10 cellular contexts compared by ENCODE assay signal in the genomic region with DNA sequence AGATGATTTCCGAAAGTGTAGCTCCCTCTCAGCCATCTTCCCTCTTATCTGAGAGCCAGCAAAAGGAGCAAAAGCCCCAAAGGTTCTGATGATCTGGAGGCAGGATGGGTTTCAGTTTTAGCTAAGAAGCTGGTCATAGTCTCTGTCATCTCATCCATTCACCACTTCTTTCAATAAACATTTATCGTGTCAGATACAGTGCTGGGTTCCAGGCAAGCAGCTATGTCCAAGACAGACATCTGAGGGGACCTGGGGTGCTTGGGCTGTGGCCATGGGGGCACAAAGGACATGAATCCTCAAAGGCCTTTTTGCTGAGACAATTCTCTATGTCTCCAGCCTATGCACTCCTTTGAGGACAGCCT. TPM values are rescaled to one million over a fixed set of nuclear protein-coding genes. Genes with fewer than 3 reads are reported as not detected.
A peak's percentile ranks its signal among the peaks of the same experiment; 100 is the strongest.
DNase-seq lines count a peak whose midpoint lies in the region; ATAC-seq, FAIRE-seq and TF ChIP-seq lines count a peak whose summit lies in the region.
"Had no signal": no experiment of that assay in that cellular context is flagged by ENCODE, and none has a peak within 500 bp of the region (broad histone marks: within the 10 kb centered on the region; RNA-seq: fewer than 3 reads in every experiment).

No MANE protein-coding gene starts in this region.

- no peak overlapping the region for H3K9ac ChIP-seq in endothelial cell of umbilical vein (replicated peaks; ENCODE audit: extremely low read depth, insufficient read depth, low read length)

- no peak for TF ChIP-seq POLR2A in endothelial cell of umbilical vein (IDR thresholded peaks at IDR 0.05; ENCODE audit: low read depth, low read length)

- H3K9me3 Mint-ChIP-seq in activated naive CD4-positive, alpha-beta T cell treated with anti-CD3 and anti-CD28 coated beads, Interleukin-2, amount 50 U/mL, for 24 hours, result no peaks in the 10 kb centered on the region
- H3K9me3 Mint-ChIP-seq in activated naive CD4-positive, alpha-beta T cell treated with anti-CD3 and anti-CD28 coated beads, Interleukin-2, amount 50 U/mL, for 72 hours, result no peaks in the 10 kb centered on the region
- no peaks in the 10 kb centered on the region for H3K9me3 Mint-ChIP-seq in stimulated activated memory B cell treated with anti-CD40 and anti-IgM and Interleukin-4, amounts not matched to agents 10 μg/mL and 1 μg/mL and 100 μg/mL, for 72 hours

- DNase-seq in activated naive CD4-positive, alpha-beta T cell treated with anti-CD3 and anti-CD28 coated beads, Interleukin-2, amount 50 U/mL, for 72 hours (ENCODE audit: low spot score in 2 of 2), result no peak
- no peak for DNase-seq in T-helper 17 cell
- no peak for DNase-seq in endothelial cell of umbilical vein (ENCODE audit: low read depth, low spot score)
- no peak for DNase-seq in HT-29 (ENCODE audit: low spot score)
- DNase-seq in posterior vena cava (ENCODE audit: low spot score), result no peak
- DNase-seq: activated CD4-positive, alpha-beta T cell treated with anti-CD3 and anti-CD28 coated beads, Interleukin-2, amount 50 U/mL, for 4 hours had no signal

- dilution Hi-C loops in endothelial cell of umbilical vein (cut with MboI; ENCODE audit: extremely low pct_ligation_motif_present, low sequenced_read_pairs), result no loop called here

- H3K4me2 ChIP-seq in endothelial cell of umbilical vein (ENCODE audit: insufficient read depth, low read length), result peak overlapping the region; percentile 78

- no peaks in the 10 kb centered on the region for H3K36me3 ChIP-seq in endothelial cell of umbilical vein (ENCODE audit: control insufficient read depth in 2 of 2, extremely low read depth in 1 of 2, insufficient read depth in 2 of 2, low read length in 2 of 2)

- peak overlapping the region; percentile 35 for H3K27ac Mint-ChIP-seq in activated naive CD4-positive, alpha-beta T cell treated with anti-CD3 and anti-CD28 coated beads, Interleukin-2, amount 50 U/mL, for 24 hours
- H3K27ac Mint-ChIP-seq in activated naive CD4-positive, alpha-beta T cell treated with anti-CD3 and anti-CD28 coated beads, Interleukin-2, amount 50 U/mL, for 72 hours, result no peak overlapping the region
- no peak overlapping the region for H3K27ac Mint-ChIP-seq in T-helper 17 cell
- no peak overlapping the region for H3K27ac Mint-ChIP-seq in stimulated activated memory B cell treated with anti-CD40 and anti-IgM and Interleukin-4, amounts not matched to agents 10 μg/mL and 1 μg/mL and 100 μg/mL, for 72 hours

- POLR2A ChIA-PET in endothelial cell of umbilical vein (lab: Charles Lee), result no interaction called here

- peak overlapping the region; percentile 91 for H3K4me3 Mint-ChIP-seq in activated naive CD4-positive, alpha-beta T cell treated with anti-CD3 and anti-CD28 coated beads, Interleukin-2, amount 50 U/mL, for 24 hours
- H3K4me3 Mint-ChIP-seq in T-helper 17 cell, result peak overlapping the region; percentile 90
- H3K4me3 Mint-ChIP-seq in stimulated activated memory B cell treated with anti-CD40 and anti-IgM and Interleukin-4, amounts not matched to agents 10 μg/mL and 1 μg/mL and 100 μg/mL, for 72 hours, result peak overlapping the region; percentile 75

- H3K27me3 ChIP-seq in endothelial cell of umbilical vein (ENCODE audit: control insufficient read depth in 2 of 2, insufficient read depth in 2 of 2, low read length in 2 of 2), result no peaks in the 10 kb centered on the region

- H3K9me3 ChIP-seq in T-helper 17 cell (ENCODE audit: control insufficient read depth, low read length, poor library complexity, severe bottlenecking) (no peaks in the 10 kb centered on the region), endothelial cell of umbilical vein (replicated peaks; ENCODE audit: control insufficient read depth, insufficient read depth, low read length) (no peaks in the 10 kb centered on the region)

- H3K4me1 ChIP-seq in endothelial cell of umbilical vein (ENCODE audit: control insufficient read depth, extremely low read depth, insufficient read depth, low read length), result peaks cover 23% of the 10 kb centered on the region

- peaks cover 24% of the 10 kb centered on the region for H3K4me1 Mint-ChIP-seq in activated naive CD4-positive, alpha-beta T cell treated with anti-CD3 and anti-CD28 coated beads, Interleukin-2, amount 50 U/mL, for 24 hours
- H3K4me1 Mint-ChIP-seq in T-helper 17 cell, result peaks cover 16% of the 10 kb centered on the region
- peaks cover 23% of the 10 kb centered on the region for H3K4me1 Mint-ChIP-seq in stimulated activated memory B cell treated with anti-CD40 and anti-IgM and Interleukin-4, amounts not matched to agents 10 μg/mL and 1 μg/mL and 100 μg/mL, for 72 hours

- peaks cover 36% of the 10 kb centered on the region for H3K27me3 Mint-ChIP-seq in activated naive CD4-positive, alpha-beta T cell treated with anti-CD3 and anti-CD28 coated beads, Interleukin-2, amount 50 U/mL, for 24 hours
- H3K27me3 Mint-ChIP-seq in T-helper 17 cell, result peaks cover 61% of the 10 kb centered on the region
- H3K27me3 Mint-ChIP-seq in stimulated activated memory B cell treated with anti-CD40 and anti-IgM and Interleukin-4, amounts not matched to agents 10 μg/mL and 1 μg/mL and 100 μg/mL, for 72 hours, result peaks cover 82% of the 10 kb centered on the region

- no peak overlapping the region for H2AFZ ChIP-seq in endothelial cell of umbilical vein (ENCODE audit: low read depth, low read length)

- H3K36me3 Mint-ChIP-seq in activated naive CD4-positive, alpha-beta T cell treated with anti-CD3 and anti-CD28 coated beads, Interleukin-2, amount 50 U/mL, for 24 hours, result no peaks in the 10 kb centered on the region
- H3K36me3 Mint-ChIP-seq in activated naive CD4-positive, alpha-beta T cell treated with anti-CD3 and anti-CD28 coated beads, Interleukin-2, amount 50 U/mL, for 72 hours, result no peaks in the 10 kb centered on the region
- H3K36me3 Mint-ChIP-seq in T-helper 17 cell (ENCODE audit: low read depth), result no peaks in the 10 kb centered on the region
- H3K36me3 Mint-ChIP-seq in stimulated activated memory B cell treated with anti-CD40 and anti-IgM and Interleukin-4, amounts not matched to agents 10 μg/mL and 1 μg/mL and 100 μg/mL, for 72 hours, result no peaks in the 10 kb centered on the region

- no TSS peak for BruUV-seq in endothelial cell of umbilical vein (replicated peaks; lab: Mats Ljungman, UMichigan)

- CTCF ChIA-PET in endothelial cell of umbilical vein (lab: Charles Lee), result interaction anchor here (1.3 to 2.6 kb wide), 6 partner anchors 16 to 166 kb away, joined by 3 to 12 read pairs (median 10); no protein-coding TSS in a partner anchor

- no peaks in the 10 kb centered on the region for H3K9me1 ChIP-seq in endothelial cell of umbilical vein (replicated peaks; ENCODE audit: control insufficient read depth, extremely low read depth, insufficient read depth, low read length)

- no peak overlapping the region for H3K4me3 ChIP-seq in endothelial cell of umbilical vein (replicated peaks in 1 of 3; ENCODE audit: insufficient read depth in 1 of 3, low read depth in 1 of 3, low read length in 3 of 3)

- H4K20me1 ChIP-seq in endothelial cell of umbilical vein (replicated peaks; ENCODE audit: control insufficient read depth, extremely low read depth, insufficient read depth, low read length), result no peaks in the 10 kb centered on the region

- no peak for ATAC-seq in activated naive CD4-positive, alpha-beta T cell treated with anti-CD3 and anti-CD28 coated beads, Interleukin-2, amount 50 U/mL, for 72 hours
- no peak for ATAC-seq in T-helper 17 cell
- ATAC-seq in stimulated activated memory B cell treated with anti-CD40 and anti-IgM and Interleukin-4, amounts not matched to agents 10 μg/mL and 1 μg/mL and 100 μg/mL, for 72 hours, result no peak
- ATAC-seq in HG03095 (IDR thresholded peaks at IDR 0.05; ENCODE audit: unreplicated experiment), result no peak

- no peak for FAIRE-seq in endothelial cell of umbilical vein (lab: Jason Lieb, UNC)

- no peak overlapping the region for H3K27ac ChIP-seq in endothelial cell of umbilical vein (ENCODE audit: insufficient read depth, low read depth, low read length)
- H3K27ac ChIP-seq: HL-60 had no signal

- TF ChIP-seq CTCF in endothelial cell of umbilical vein (IDR thresholded peaks at IDR 0.05; ENCODE audit: extremely low read depth in 1 of 2, insufficient read depth in 1 of 2, low read depth in 1 of 2, low read length in 2 of 2), result no peak

- intact Hi-C loops in endothelial cell of umbilical vein (cut with micrococcal nuclease) (no loop called here), posterior vena cava (cut with DNase I) (no loop called here)

- peaks cover 15% of the 10 kb centered on the region for H3K79me2 ChIP-seq in endothelial cell of umbilical vein (ENCODE audit: control insufficient read depth, insufficient read depth, low read length)

TF ChIP-seq in endothelial cell of umbilical vein, 7 proteins besides CTCF, POLR2A, EP300 and RAD21:
- TF ChIP-seq POLR2AphosphoS5 (IDR thresholded peaks at IDR 0.05; ENCODE audit: insufficient read depth, low read depth, low read length) (no peak), MYC (IDR thresholded peaks at IDR 0.05; ENCODE audit: low read depth, low read length) (no peak), JUN (IDR thresholded peaks at IDR 0.05; ENCODE audit: borderline replicate concordance, insufficient read depth, insufficient read length, low read depth) (no peak), EZH2 (IDR thresholded peaks at IDR 0.05; ENCODE audit: borderline replicate concordance, low read depth, low read length, severe bottlenecking) (no peak), FOS (IDR thresholded peaks at IDR 0.05; ENCODE audit: borderline replicate concordance, insufficient read depth, low read length) (no peak), GATA2 (IDR thresholded peaks at IDR 0.05; ENCODE audit: insufficient read depth, insufficient read length, low read depth, low read length) (no peak)
- TF ChIP-seq, protein P1, sequence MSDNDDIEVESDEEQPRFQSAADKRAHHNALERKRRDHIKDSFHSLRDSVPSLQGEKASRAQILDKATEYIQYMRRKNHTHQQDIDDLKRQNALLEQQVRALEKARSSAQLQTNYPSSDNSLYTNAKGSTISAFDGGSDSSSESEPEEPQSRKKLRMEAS (IDR thresholded peaks at IDR 0.05; ENCODE audit: insufficient read depth, insufficient read length), result no peak
TF ChIP-seq in endothelial cell of umbilical vein: peak in this region for 0.

RNA-seq across cellular contexts. Expression of a gene that starts 1.0 kb away (rescaled TPM):
- 1 to 10 TPM in 1 of 2 donors, under 1 TPM in 1; 0.32 to 2.2 TPM for total RNA-seq in activated naive CD4-positive, alpha-beta T cell treated with anti-CD3 and anti-CD28 coated beads, Interleukin-2, amount 50 U/mL, for 72 hours
- not detected for total RNA-seq in T-helper 17 cell
- total RNA-seq in endothelial cell of umbilical vein, result 32.2 and 39.4 TPM in 2 replicates
- 5.5 and 7.3 TPM in 2 replicates for polyA plus RNA-seq in endothelial cell of umbilical vein
- 9.0 and 11.8 TPM in 2 replicates for polyA plus RNA-seq in endothelial cell of umbilical vein (2011; cell fraction: cytosol; rRNA removed)
- polyA plus RNA-seq in endothelial cell of umbilical vein (2011; cell fraction: nucleus; rRNA removed), result 11.7 and 17.6 TPM in 2 replicates
- 15.3 and 20.1 TPM in 2 replicates for polyA plus RNA-seq in endothelial cell of umbilical vein (2012)
- polyA minus RNA-seq in endothelial cell of umbilical vein, result 3.6 and 10.0 TPM in 2 replicates
- 2.7 TPM for polyA minus RNA-seq in endothelial cell of umbilical vein (2011; cell fraction: cytosol; rRNA and poly(A)+ RNA removed)
- 2.9 and 5.9 TPM in 2 replicates for polyA minus RNA-seq in endothelial cell of umbilical vein (2011; cell fraction: nucleus; rRNA and poly(A)+ RNA removed)
- 129 and 149 TPM in 2 replicates for total RNA-seq in HT-29 (2014; rRNA removed; shearing (Covaris generic))
- 1 to 10 TPM in 1 of 2 donors, under 1 TPM in 1; 0.48 to 1.3 TPM for total RNA-seq in posterior vena cava

Comparison
In these comparisons a context has a peak if more than half of its experiments do, and no peak if none do; other contexts are left out.
1. RNA of a gene that starts 1.0 kb away (total RNA-seq): 129 to 149 TPM in HT-29 and 32.2 to 39.4 TPM in endothelial cell of umbilical vein; 0.32 to 2.2 TPM in activated naive CD4-positive, alpha-beta T cell treated with anti-CD3 and anti-CD28 coated beads, Interleukin-2, amount 50 U/mL, for 72 hours, 0.48 to 1.3 TPM in posterior vena cava and not detected in T-helper 17 cell; every median in the first group is over 10 times any median in the second.
2. Peak in every context shown above with its lines, with median percentiles within 50 percentile points of each other: H3K4me3 Mint-ChIP-seq.